1 cellular context compared by ENCODE assay signal in genomic region chr6:36884610-36885009, GRCh38.
A peak's percentile ranks its signal among the peaks of the same experiment; 100 is the strongest.
TF ChIP-seq lines count a peak whose summit lies in the region.

No MANE protein-coding gene starts in this region.

TF ChIP-seq in K562, 482 proteins besides CTCF, POLR2A, EP300 and RAD21 (continued from another document and continues in another):
- TF ChIP-seq, protein P1, sequence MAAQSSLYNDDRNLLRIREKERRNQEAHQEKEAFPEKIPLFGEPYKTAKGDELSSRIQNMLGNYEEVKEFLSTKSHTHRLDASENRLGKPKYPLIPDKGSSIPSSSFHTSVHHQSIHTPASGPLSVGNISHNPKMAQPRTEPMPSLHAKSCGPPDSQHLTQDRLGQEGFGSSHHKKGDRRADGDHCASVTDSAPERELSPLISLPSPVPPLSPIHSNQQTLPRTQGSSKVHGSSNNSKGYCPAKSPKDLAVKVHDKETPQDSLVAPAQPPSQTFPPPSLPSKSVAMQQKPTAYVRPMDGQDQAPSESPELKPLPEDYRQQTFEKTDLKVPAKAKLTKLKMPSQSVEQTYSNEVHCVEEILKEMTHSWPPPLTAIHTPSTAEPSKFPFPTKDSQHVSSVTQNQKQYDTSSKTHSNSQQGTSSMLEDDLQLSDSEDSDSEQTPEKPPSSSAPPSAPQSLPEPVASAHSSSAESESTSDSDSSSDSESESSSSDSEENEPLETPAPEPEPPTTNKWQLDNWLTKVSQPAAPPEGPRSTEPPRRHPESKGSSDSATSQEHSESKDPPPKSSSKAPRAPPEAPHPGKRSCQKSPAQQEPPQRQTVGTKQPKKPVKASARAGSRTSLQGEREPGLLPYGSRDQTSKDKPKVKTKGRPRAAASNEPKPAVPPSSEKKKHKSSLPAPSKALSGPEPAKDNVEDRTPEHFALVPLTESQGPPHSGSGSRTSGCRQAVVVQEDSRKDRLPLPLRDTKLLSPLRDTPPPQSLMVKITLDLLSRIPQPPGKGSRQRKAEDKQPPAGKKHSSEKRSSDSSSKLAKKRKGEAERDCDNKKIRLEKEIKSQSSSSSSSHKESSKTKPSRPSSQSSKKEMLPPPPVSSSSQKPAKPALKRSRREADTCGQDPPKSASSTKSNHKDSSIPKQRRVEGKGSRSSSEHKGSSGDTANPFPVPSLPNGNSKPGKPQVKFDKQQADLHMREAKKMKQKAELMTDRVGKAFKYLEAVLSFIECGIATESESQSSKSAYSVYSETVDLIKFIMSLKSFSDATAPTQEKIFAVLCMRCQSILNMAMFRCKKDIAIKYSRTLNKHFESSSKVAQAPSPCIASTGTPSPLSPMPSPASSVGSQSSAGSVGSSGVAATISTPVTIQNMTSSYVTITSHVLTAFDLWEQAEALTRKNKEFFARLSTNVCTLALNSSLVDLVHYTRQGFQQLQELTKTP (IDR thresholded peaks at IDR 0.05; ENCODE audit: low read depth in 1 of 2, partially characterized antibody in 2 of 2) = no peak
- TF ChIP-seq DDX20 (tag; IDR thresholded peaks at IDR 0.05; ENCODE audit: low read depth) = peak; percentile 95
- TF ChIP-seq KDM5B (IDR thresholded peaks at IDR 0.05; ENCODE audit: insufficient replicate concordance, low read depth, low read length) = no peak
- no peak for TF ChIP-seq MCM5 (IDR thresholded peaks at IDR 0.05; ENCODE audit: low read depth)
- TF ChIP-seq HIVEP1 (CRISPR knock-in tag; IDR thresholded peaks at IDR 0.05) = peak; percentile 86; the same call in 1 of the 2 replicates
- TF ChIP-seq COPS2 (conservative IDR thresholded peaks at IDR 0.05) = no peak
- TF ChIP-seq ZNF23 (CRISPR knock-in tag; IDR thresholded peaks at IDR 0.05) = no peak
- TF ChIP-seq POLR3G (IDR thresholded peaks at IDR 0.05; ENCODE audit: extremely low read depth, insufficient read length, insufficient replicate concordance) = no peak
- TF ChIP-seq THAP7 (CRISPR knock-in tag; IDR thresholded peaks at IDR 0.05) = no peak
- TF ChIP-seq DMBX1 (CRISPR knock-in tag; IDR thresholded peaks at IDR 0.05; ENCODE audit: borderline replicate concordance) = peak; percentile 98
- TF ChIP-seq NR2C2 (CRISPR knock-in tag; IDR thresholded peaks at IDR 0.05) = no peak
- TF ChIP-seq NR2C2 (tag; IDR thresholded peaks at IDR 0.05) = no peak
- TF ChIP-seq NFRKB (IDR thresholded peaks at IDR 0.05; ENCODE audit: low read depth) = no peak
- no peak for TF ChIP-seq FOXK1 (CRISPR knock-in tag; IDR thresholded peaks at IDR 0.05; ENCODE audit: borderline replicate concordance)
- TF ChIP-seq, protein P2, sequence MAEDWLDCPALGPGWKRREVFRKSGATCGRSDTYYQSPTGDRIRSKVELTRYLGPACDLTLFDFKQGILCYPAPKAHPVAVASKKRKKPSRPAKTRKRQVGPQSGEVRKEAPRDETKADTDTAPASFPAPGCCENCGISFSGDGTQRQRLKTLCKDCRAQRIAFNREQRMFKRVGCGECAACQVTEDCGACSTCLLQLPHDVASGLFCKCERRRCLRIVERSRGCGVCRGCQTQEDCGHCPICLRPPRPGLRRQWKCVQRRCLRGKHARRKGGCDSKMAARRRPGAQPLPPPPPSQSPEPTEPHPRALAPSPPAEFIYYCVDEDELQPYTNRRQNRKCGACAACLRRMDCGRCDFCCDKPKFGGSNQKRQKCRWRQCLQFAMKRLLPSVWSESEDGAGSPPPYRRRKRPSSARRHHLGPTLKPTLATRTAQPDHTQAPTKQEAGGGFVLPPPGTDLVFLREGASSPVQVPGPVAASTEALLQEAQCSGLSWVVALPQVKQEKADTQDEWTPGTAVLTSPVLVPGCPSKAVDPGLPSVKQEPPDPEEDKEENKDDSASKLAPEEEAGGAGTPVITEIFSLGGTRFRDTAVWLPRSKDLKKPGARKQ (CRISPR knock-in tag; IDR thresholded peaks at IDR 0.05) = no peak
- TF ChIP-seq, protein P3, sequence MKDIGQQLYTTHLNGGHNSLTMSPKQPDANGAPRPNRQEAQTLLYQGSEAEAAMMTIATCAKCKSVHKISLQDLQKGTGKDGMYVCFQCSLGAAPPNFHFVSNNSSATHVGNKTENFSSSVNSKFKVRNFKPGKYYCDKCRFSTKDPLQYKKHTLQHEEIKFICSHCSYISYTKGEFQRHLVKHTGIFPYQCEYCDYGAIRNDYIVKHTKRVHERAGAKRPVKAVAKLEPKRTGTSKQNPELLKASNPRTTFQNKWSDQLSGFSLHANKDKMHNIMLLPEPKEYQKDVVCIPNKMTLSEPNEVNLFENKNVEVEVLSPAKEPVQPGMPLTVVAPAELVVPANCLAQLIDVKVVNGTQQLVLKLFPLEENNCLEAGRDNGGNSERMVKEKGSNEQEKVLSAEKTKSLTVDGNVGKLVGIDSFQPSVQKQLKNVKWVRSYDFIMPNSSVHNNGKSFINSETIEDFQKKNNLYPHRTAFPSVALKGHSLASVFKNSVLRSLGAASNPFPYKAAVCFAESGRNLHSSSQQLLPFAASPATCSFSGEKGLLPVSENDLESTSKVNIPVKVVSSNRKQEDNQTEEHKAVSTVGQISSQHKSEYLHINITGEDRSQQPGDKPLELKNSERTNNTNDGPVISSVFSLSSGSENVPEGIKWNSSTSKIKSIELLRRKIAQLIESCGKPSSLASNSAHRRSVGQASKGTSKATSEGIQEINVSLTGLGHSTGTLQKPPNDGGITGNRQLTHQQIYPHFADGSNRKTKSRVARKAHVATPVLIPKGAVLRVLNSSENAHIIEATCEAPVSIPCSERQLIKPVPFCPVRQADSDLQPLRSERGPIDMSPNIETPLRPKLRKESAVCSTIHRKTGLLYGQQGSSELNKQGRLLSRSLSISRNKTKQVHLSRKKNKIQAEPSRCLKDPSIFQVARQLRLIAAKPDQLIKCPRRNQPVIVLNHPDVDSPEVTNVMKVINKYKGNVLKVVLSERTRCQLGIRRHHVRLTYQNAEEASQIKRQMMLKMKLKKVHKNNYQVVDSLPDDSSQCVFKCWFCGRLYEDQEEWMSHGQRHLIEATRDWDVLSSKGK (CRISPR knock-in tag; IDR thresholded peaks at IDR 0.05) = no peak
- no peak for TF ChIP-seq MAFK (IDR thresholded peaks at IDR 0.05; ENCODE audit: low read length)
- TF ChIP-seq TCF3 (CRISPR knock-in tag; IDR thresholded peaks at IDR 0.05) = no peak
- no peak for TF ChIP-seq MLX (CRISPR knock-in tag; conservative IDR thresholded peaks at IDR 0.05)
- no peak for TF ChIP-seq ARID3A (IDR thresholded peaks at IDR 0.05; ENCODE audit: borderline replicate concordance, low read depth, low read length)
- TF ChIP-seq MECOM (CRISPR knock-in tag; IDR thresholded peaks at IDR 0.05) = peak; percentile 88
- TF ChIP-seq, protein P4, sequence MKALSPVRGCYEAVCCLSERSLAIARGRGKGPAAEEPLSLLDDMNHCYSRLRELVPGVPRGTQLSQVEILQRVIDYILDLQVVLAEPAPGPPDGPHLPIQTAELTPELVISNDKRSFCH (CRISPR knock-in tag; IDR thresholded peaks at IDR 0.05) = peak; percentile 76; the same call in 1 of the 2 replicates
- TF ChIP-seq, protein P4 (tag; IDR thresholded peaks at IDR 0.05) = peak; percentile 98
- no peak for TF ChIP-seq SREBF2 (CRISPR knock-in tag; IDR thresholded peaks at IDR 0.05)
- TF ChIP-seq CLOCK (CRISPR knock-in tag; IDR thresholded peaks at IDR 0.05; ENCODE audit: borderline replicate concordance) = no peak
- TF ChIP-seq SPI1 (IDR thresholded peaks at IDR 0.05; ENCODE audit: borderline replicate concordance, low read depth, low read length) = no peak
- no peak for TF ChIP-seq E2F6 (IDR thresholded peaks at IDR 0.05; ENCODE audit: borderline replicate concordance in 1 of 2, extremely low read depth in 1 of 2, insufficient read depth in 1 of 2, insufficient read length in 1 of 2, low read depth in 1 of 2, low read length in 1 of 2, poor library complexity in 1 of 2, severe bottlenecking in 1 of 2)
- TF ChIP-seq HSF4 (CRISPR knock-in tag; IDR thresholded peaks at IDR 0.05; ENCODE audit: borderline replicate concordance) = peak; percentile 91; the same call in 1 of the 2 replicates
- TF ChIP-seq THRB (CRISPR knock-in tag; conservative IDR thresholded peaks at IDR 0.05) = no peak
- TF ChIP-seq TCF7L2 (IDR thresholded peaks at IDR 0.05; ENCODE audit: low read depth, low read length) = no peak
- no peak for TF ChIP-seq BCL6 (CRISPR knock-in tag; IDR thresholded peaks at IDR 0.05)
- TF ChIP-seq PCBP1 (IDR thresholded peaks at IDR 0.05; ENCODE audit: low read depth, low read length, poor library complexity, severe bottlenecking) = no peak
- TF ChIP-seq ZFP1 (CRISPR knock-in tag; IDR thresholded peaks at IDR 0.05) = 0 out of 2 replicates have a peak, but pooled peaks have one; percentile 22
- TF ChIP-seq HMG20A (CRISPR knock-in tag; conservative IDR thresholded peaks at IDR 0.05) = no peak
- no peak for TF ChIP-seq SRSF1 (IDR thresholded peaks at IDR 0.05; ENCODE audit: low read depth, low read length)
- no peak for TF ChIP-seq SUPT5H (IDR thresholded peaks at IDR 0.05)
- no peak for TF ChIP-seq ESRRA (IDR thresholded peaks at IDR 0.05; ENCODE audit: borderline replicate concordance, low read depth)
- TF ChIP-seq FOS (IDR thresholded peaks at IDR 0.05; ENCODE audit: extremely low read depth, insufficient read length) = no peak
- no peak for TF ChIP-seq CBX8 (IDR thresholded peaks at IDR 0.05; ENCODE audit: borderline replicate concordance, extremely low read depth, low read depth, low read length, poor library complexity, severe bottlenecking)
- TF ChIP-seq TRIM24 (IDR thresholded peaks at IDR 0.05) = no peak
- no peak for TF ChIP-seq CSDE1 (IDR thresholded peaks at IDR 0.05)
- no peak for TF ChIP-seq VEZF1 (CRISPR knock-in tag; IDR thresholded peaks at IDR 0.05)
- no peak for TF ChIP-seq ZNF212 (CRISPR knock-in tag; IDR thresholded peaks at IDR 0.05)
- no peak for TF ChIP-seq POLR2G (IDR thresholded peaks at IDR 0.05; ENCODE audit: low read depth, low read length)
- TF ChIP-seq KLF13 (tag; IDR thresholded peaks at IDR 0.05; ENCODE audit: borderline replicate concordance, low read depth) = peak; percentile 83
